Comparison of ENCODE assay signal across 15 cellular contexts in the genomic region with DNA sequence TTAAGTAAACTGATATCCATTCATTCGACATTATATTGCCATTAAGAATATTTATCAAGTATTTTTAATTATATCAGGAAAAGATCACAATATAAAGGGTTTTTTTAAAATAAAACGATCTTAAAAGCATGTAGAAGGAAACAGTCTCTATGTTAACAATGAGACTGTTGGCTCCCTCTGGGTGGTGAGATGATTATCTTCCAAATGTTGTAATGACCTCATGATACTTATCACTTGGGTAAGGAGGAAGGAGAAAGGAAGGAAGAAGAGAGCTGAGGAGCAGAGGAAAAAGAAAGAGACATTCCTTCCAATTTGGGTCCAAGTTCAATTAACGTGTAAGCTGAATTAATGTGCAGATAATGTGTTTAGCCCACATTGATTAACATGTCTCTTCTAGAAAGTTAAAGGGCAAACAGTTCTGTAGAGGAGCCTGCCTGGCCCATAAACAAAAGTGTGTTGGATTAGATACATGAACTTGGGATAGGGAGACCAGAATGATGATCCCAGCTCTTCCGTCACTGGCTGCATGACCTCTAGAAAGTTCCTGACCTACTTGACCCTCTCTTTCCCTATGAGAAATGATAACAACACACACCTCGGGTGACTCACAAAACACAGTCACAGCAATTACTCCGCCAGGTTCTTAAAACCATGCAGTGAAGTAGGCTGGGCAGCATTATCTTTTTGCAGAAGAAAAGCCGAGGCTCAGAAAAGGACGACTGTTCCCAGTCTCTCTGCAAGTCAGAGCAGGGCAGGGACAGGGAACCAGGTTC. TPM values are rescaled to one million over a fixed set of nuclear protein-coding genes. Genes with fewer than 3 reads are reported as not detected.
"Had no signal": no experiment of that assay in that cellular context is flagged by ENCODE, and none has a peak within 500 bp of the region (broad histone marks: within the 10 kb centered on the region; RNA-seq: fewer than 3 reads in every experiment).

No MANE protein-coding gene starts in this region.

- H3K36me3 ChIP-seq: ascending aorta, thoracic aorta had no signal

- H3K27ac ChIP-seq: ascending aorta, thoracic aorta had no signal

- H3K9me3 ChIP-seq: ascending aorta, mucosa of descending colon, thoracic aorta had no signal

- H3K4me1 ChIP-seq: ascending aorta had no signal

- H3K4me3 ChIP-seq: ascending aorta, mucosa of descending colon, thoracic aorta had no signal

- ATAC-seq: mucosa of descending colon, natural killer cell had no signal

- FAIRE-seq: urothelium cell line had no signal

- DNase-seq: activated CD4-positive, alpha-beta memory T cell treated with anti-CD3 and anti-CD28 coated beads, Interleukin-2, amount 10 ng/mL, durations not matched to agents 7 days and 5 days; activated naive CD4-positive, alpha-beta T cell; hippocampal formation; mammary epithelial cell; natural killer cell; occipital lobe; stimulated activated CD4-positive, alpha-beta T cell treated with anti-CD3 and anti-CD28 coated beads, Interleukin-15, amount 100 ng/mL, for 24 hours; stimulated activated CD4-positive, alpha-beta T cell treated with anti-CD3 and anti-CD28 coated beads, Interleukin-4, amount 100 ng/mL, for 24 hours; T-helper 9 cell had no signal

- H3K27me3 ChIP-seq: ascending aorta had no signal

RNA-seq across cellular contexts. Expression of a gene that starts 32.0 kb away (rescaled TPM):
- total RNA-seq: ascending aorta, thoracic aorta had no signal

RNA-seq across cellular contexts. Expression of a gene that starts 41.3 kb away (rescaled TPM):
- total RNA-seq: activated CD4-positive, alpha-beta memory T cell treated with anti-CD3 and anti-CD28 coated beads, Interleukin-2, amount 10 ng/mL, durations not matched to agents 7 days and 5 days; ascending aorta; glomerular endothelial cell; mammary epithelial cell; mucosa of descending colon; natural killer cell; occipital lobe; pulmonary artery endothelial cell; thoracic aorta had no signal
- polyA plus RNA-seq: mammary epithelial cell had no signal
